ENCODE assay signal across 20 cellular contexts in genomic region chr18:62796216-62796621, GRCh38.
DNase-seq lines count a peak whose midpoint lies in the region; ATAC-seq, FAIRE-seq and TF ChIP-seq lines count a peak whose summit lies in the region.
"Had no signal": no experiment of that assay in that cellular context is flagged by ENCODE, and none has a peak within 500 bp of the region (broad histone marks: within the 10 kb centered on the region; RNA-seq: fewer than 3 reads in every experiment).

No MANE protein-coding gene starts in this region.

- no peaks in the 10 kb centered on the region for H3K9me2 ChIP-seq in PC-9 (ENCODE audit: insufficient read depth)

- ATAC-seq in A549: no peak
- peak; percentile 86 for ATAC-seq in left lobe of liver
- peak; percentile 60 for ATAC-seq in mucosa of descending colon
- no peak for ATAC-seq in activated naive CD4-positive, alpha-beta T cell treated with anti-CD3 and anti-CD28 coated beads, Interleukin-2, amount 50 U/mL, for 72 hours
- ATAC-seq: HCT116 had no signal

- TF ChIP-seq POLR2A in A549 (IDR thresholded peaks at IDR 0.05; ENCODE audit: low read length): no peak

- CTCF ChIA-PET in A549 (lab: Yijun Ruan, JAX): no interaction called here
- CTCF ChIA-PET in PC-9 (lab: Charles Lee): interaction anchor here (0.6 kb wide), 1 partner anchor 81 kb away, joined by 3 read pairs; the partner anchor contains the start of gene PHLPP1

- H3K4me3 ChIP-seq in A549: no peak overlapping the region
- H3K4me3 ChIP-seq in mucosa of descending colon: no peak overlapping the region
- no peak overlapping the region for H3K4me3 ChIP-seq in PC-9
- H3K4me3 ChIP-seq: BLaER1 had no signal

- H3K9me3 ChIP-seq in A549 (no peaks in the 10 kb centered on the region), mucosa of descending colon (no peaks in the 10 kb centered on the region), PC-9 (ENCODE audit: insufficient read depth, low read depth) (no peaks in the 10 kb centered on the region)
- H3K9me3 ChIP-seq: BLaER1 had no signal

- POLR2A ChIA-PET in A549 (lab: Yijun Ruan, JAX) (no interaction called here), PC-9 (lab: Charles Lee; ENCODE audit: unreplicated experiment) (interaction anchor here (0.6 kb wide), 1 partner anchor 231 kb away, joined by 3 read pairs; no protein-coding TSS in a partner anchor)

- H3K27ac ChIP-seq in A549: no peak overlapping the region
- no peak overlapping the region for H3K27ac ChIP-seq in PC-9
- H3K27ac ChIP-seq: 22Rv1, BLaER1, HL-60 had no signal

- no TSS peak for BruUV-seq in PC-9 (replicated peaks; lab: Mats Ljungman, UMichigan)

- no peak for DNase-seq in A549 (ENCODE audit: low read depth in 1 of 2, low spot score in 1 of 2)
- DNase-seq in endothelial cell (ENCODE audit: low spot score): no peak
- no peak for DNase-seq in left lobe of liver (ENCODE audit: low spot score)
- DNase-seq in mucosa of descending colon: no peak
- no peak for DNase-seq in SW 1271 (lab: John Stamatoyannopoulos, UW)
- DNase-seq in PC-9: no peak
- DNase-seq in hepatic stellate cell (ENCODE audit: low spot score): no peak
- no peak for DNase-seq in activated naive CD4-positive, alpha-beta T cell treated with anti-CD3 and anti-CD28 coated beads, Interleukin-2, amount 50 U/mL, for 72 hours (ENCODE audit: low spot score in 2 of 2)
- DNase-seq: CD8-positive, alpha-beta memory T cell; COR-L47; GOT3; H7; HFFc6 had no signal

- peak overlapping the region; percentile 80 for H3K27ac Mint-ChIP-seq in endothelial cell (ENCODE audit: unreplicated experiment)
- no peak overlapping the region for H3K27ac Mint-ChIP-seq in activated naive CD4-positive, alpha-beta T cell treated with anti-CD3 and anti-CD28 coated beads, Interleukin-2, amount 50 U/mL, for 72 hours
- H3K27ac Mint-ChIP-seq: CD8-positive, alpha-beta memory T cell; HFFc6 had no signal

- H3K4me2 ChIP-seq in A549 (0 out of 3 replicates have a peak overlapping the region, but pooled peaks have one; percentile 2), PC-9 (no peak overlapping the region)
- H3K4me2 ChIP-seq: BLaER1 had no signal

- H3K36me3 Mint-ChIP-seq in endothelial cell (ENCODE audit: low read depth, unreplicated experiment): peaks cover 6% of the 10 kb centered on the region
- no peaks in the 10 kb centered on the region for H3K36me3 Mint-ChIP-seq in activated naive CD4-positive, alpha-beta T cell treated with anti-CD3 and anti-CD28 coated beads, Interleukin-2, amount 50 U/mL, for 72 hours

- H3K4me3 Mint-ChIP-seq in endothelial cell (ENCODE audit: unreplicated experiment): no peak overlapping the region
- H3K4me3 Mint-ChIP-seq: CD8-positive, alpha-beta memory T cell; HFFc6; IgD-negative memory B cell had no signal

- no peak for TF ChIP-seq EP300 in A549 (IDR thresholded peaks at IDR 0.05)

- no peaks in the 10 kb centered on the region for H3K36me3 ChIP-seq in mucosa of descending colon (ENCODE audit: low read depth)
- no peaks in the 10 kb centered on the region for H3K36me3 ChIP-seq in PC-9 (ENCODE audit: low read depth)

- no peak for TF ChIP-seq RAD21 in A549 (conservative IDR thresholded peaks at IDR 0.05 in 1 of 2, IDR thresholded peaks at IDR 0.05 in 1 of 2)

- peaks cover 65% of the 10 kb centered on the region for H3K79me2 ChIP-seq in PC-9 (ENCODE audit: low read depth)

- FAIRE-seq in A549 (lab: Jason Lieb, UNC): no peak
- FAIRE-seq: G401.6, GM12891 had no signal

- no peaks in the 10 kb centered on the region for H3K9me3 Mint-ChIP-seq in endothelial cell (ENCODE audit: unreplicated experiment)
- no peaks in the 10 kb centered on the region for H3K9me3 Mint-ChIP-seq in activated naive CD4-positive, alpha-beta T cell treated with anti-CD3 and anti-CD28 coated beads, Interleukin-2, amount 50 U/mL, for 72 hours
- H3K9me3 Mint-ChIP-seq: CD8-positive, alpha-beta memory T cell; HFFc6; IgD-negative memory B cell had no signal

- no peaks in the 10 kb centered on the region for H4K20me1 ChIP-seq in PC-9 (ENCODE audit: insufficient read depth)

- H3K27me3 ChIP-seq in PC-9 (ENCODE audit: insufficient read depth, low read depth): no peaks in the 10 kb centered on the region
- H3K27me3 ChIP-seq: BLaER1 had no signal

- H3K4me1 ChIP-seq in A549 (peaks cover 32% of the 10 kb centered on the region; the same call in 2 of the 3 replicates), mucosa of descending colon (ENCODE audit: low read depth) (peaks cover 5% of the 10 kb centered on the region), PC-9 (replicated peaks; ENCODE audit: insufficient read depth) (peaks cover 36% of the 10 kb centered on the region)

- no peak overlapping the region for H2AFZ ChIP-seq in PC-9

- WGBS in A549 (ENCODE audit: missing lambda C conversion rate): 66% methylated on average over 1 of the region's 1 CpG

- TF ChIP-seq CTCF in A549 (IDR thresholded peaks at IDR 0.05): no peak
- TF ChIP-seq CTCF in endothelial cell (IDR thresholded peaks at IDR 0.05; ENCODE audit: unreplicated experiment): no peak
- TF ChIP-seq CTCF in mucosa of descending colon (IDR thresholded peaks at IDR 0.05): no peak
- no peak for TF ChIP-seq CTCF in PC-9 (conservative IDR thresholded peaks at IDR 0.05)

- peaks cover 47% of the 10 kb centered on the region for H3K4me1 Mint-ChIP-seq in endothelial cell (ENCODE audit: unreplicated experiment)

- intact Hi-C loops in mucosa of descending colon (cut with DNase I, micrococcal nuclease) (no loop called here), PC-9 (cut with micrococcal nuclease; ENCODE audit: unreplicated experiment) (no loop called here)

- peaks cover 12% of the 10 kb centered on the region for H3F3A ChIP-seq in PC-9 (ENCODE audit: insufficient read depth, low read depth)

- H3K27me3 Mint-ChIP-seq in endothelial cell (ENCODE audit: unreplicated experiment): peaks cover 4% of the 10 kb centered on the region
- H3K27me3 Mint-ChIP-seq: CD8-positive, alpha-beta memory T cell; IgD-negative memory B cell had no signal

TF ChIP-seq in A549, 52 proteins besides CTCF, POLR2A, EP300 and RAD21:
- TF ChIP-seq CBX2 (IDR thresholded peaks at IDR 0.05; ENCODE audit: borderline replicate concordance, low read depth) (no peak), NPAS2 (CRISPR knock-in tag; IDR thresholded peaks at IDR 0.05; ENCODE audit: borderline replicate concordance) (no peak), EHF (CRISPR knock-in tag; IDR thresholded peaks at IDR 0.05) (no peak), REST (IDR thresholded peaks at IDR 0.05) (no peak), NR3C1 (IDR thresholded peaks at IDR 0.05) (no peak), RNF2 (IDR thresholded peaks at IDR 0.05; ENCODE audit: borderline replicate concordance, low read depth) (no peak), HOXB5 (CRISPR knock-in tag; IDR thresholded peaks at IDR 0.05) (no peak), JUN (IDR thresholded peaks at IDR 0.05) (no peak), RFX5 (IDR thresholded peaks at IDR 0.05) (no peak), NFE2L2 (conservative IDR thresholded peaks at IDR 0.05; ENCODE audit: low read length) (no peak), ATOH8 (CRISPR knock-in tag; IDR thresholded peaks at IDR 0.05; ENCODE audit: low read depth) (no peak), SREBF2 (IDR thresholded peaks at IDR 0.05) (no peak), CEBPB (IDR thresholded peaks at IDR 0.05) (no peak), HES2 (IDR thresholded peaks at IDR 0.05) (no peak), BHLHE40 (IDR thresholded peaks at IDR 0.05; ENCODE audit: low read depth, low read length) (no peak), FOSB (CRISPR knock-in tag; IDR thresholded peaks at IDR 0.05) (no peak), HDAC2 (IDR thresholded peaks at IDR 0.05) (no peak), KDM1A (IDR thresholded peaks at IDR 0.05; ENCODE audit: low read depth) (no peak), ZC3H11A (IDR thresholded peaks at IDR 0.05) (no peak), HOXB13 (CRISPR knock-in tag; IDR thresholded peaks at IDR 0.05; ENCODE audit: low read depth) (no peak)
TF ChIP-seq in A549: peak in this region for 0.

Comparison
In these comparisons a context has a peak if more than half of its experiments do, and no peak if none do; other contexts are left out.
1. ATAC-seq: peak in left lobe of liver (single experiment) and mucosa of descending colon (single experiment); none in A549 (0 of 2) and activated naive CD4-positive, alpha-beta T cell treated with anti-CD3 and anti-CD28 coated beads, Interleukin-2, amount 50 U/mL, for 72 hours (0 of 2).